Comparison of ENCODE assay signal across 12 cellular contexts in the genomic region with DNA sequence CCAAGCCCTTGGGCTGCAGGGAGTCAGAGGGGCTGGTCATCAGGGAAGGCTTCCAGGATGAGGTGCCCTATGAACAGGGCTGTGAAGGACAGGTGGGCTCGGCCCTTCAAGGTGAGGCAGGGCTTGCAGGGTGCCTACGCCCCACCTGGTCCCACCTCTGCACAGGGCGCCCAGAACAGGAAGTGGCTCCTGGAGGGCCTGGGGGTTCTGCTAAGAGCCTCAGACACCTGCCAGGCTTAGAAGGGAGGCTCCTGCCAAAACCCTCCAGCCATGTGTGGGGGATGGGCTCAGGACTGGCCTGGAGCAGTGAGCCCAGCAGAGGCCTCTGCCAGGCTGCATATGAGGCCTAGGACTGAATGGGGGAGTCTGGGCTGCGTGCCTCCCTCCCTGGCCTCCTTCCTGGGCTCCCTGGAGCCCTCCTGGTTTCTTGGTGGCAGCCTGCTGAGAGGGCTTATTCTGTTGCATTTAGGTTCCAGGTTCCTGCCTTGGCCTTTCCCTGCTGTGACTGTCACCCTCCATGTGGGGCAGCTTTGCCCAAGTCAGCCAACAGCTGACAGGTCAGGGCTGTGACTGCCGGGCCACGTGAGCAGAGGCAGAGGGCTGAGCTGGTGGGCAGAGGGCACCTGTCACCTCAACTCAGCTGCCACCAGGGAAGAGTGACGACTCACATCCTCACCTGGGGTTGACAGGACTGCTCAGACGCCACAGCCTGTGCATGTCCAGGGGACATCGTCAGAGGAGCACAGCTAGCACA. TPM values are rescaled to one million over a fixed set of nuclear protein-coding genes. Genes with fewer than 3 reads are reported as not detected.
DNase-seq lines count a peak whose midpoint lies in the region; ATAC-seq, FAIRE-seq and TF ChIP-seq lines count a peak whose summit lies in the region.
"Had no signal": no experiment of that assay in that cellular context is flagged by ENCODE, and none has a peak within 500 bp of the region (broad histone marks: within the 10 kb centered on the region; RNA-seq: fewer than 3 reads in every experiment).

No MANE protein-coding gene starts in this region.

- FAIRE-seq in D721Med (lab: Jason Lieb, UNC) = no peak

- peak overlapping the region; percentile 41 for H3K4me2 ChIP-seq in DOHH2 (ENCODE audit: low read length)

- H3K36me3 ChIP-seq in CD4-positive, CD25-positive, alpha-beta regulatory T cell (ENCODE audit: control insufficient read depth, insufficient read depth, low read length) = no peaks in the 10 kb centered on the region
- no peaks in the 10 kb centered on the region for H3K36me3 ChIP-seq in DOHH2 (ENCODE audit: control insufficient read depth, low read length)

- DNase-seq in CD4-positive, CD25-positive, alpha-beta regulatory T cell = peak in 1 of 3 donors; percentile 43
- DNase-seq in activated T-cell treated with anti-CD3 and anti-CD28 coated beads, Interleukin-2, amount 50 U/mL, for 24 hours = no peak
- DNase-seq in memory B cell (ENCODE audit: low spot score in 2 of 2) = no peak
- no peak for DNase-seq in pons (ENCODE audit: low spot score)
- no peak for DNase-seq in GM10266 (ENCODE audit: extremely low spot score)
- no peak for DNase-seq in D721Med (ENCODE audit: insufficient read length, low spot score)
- DNase-seq: foreskin melanocyte, NCI-H2171 had no signal

- H3K9me3 Mint-ChIP-seq in CD4-positive, CD25-positive, alpha-beta regulatory T cell = peaks cover 0 to 2% (median 0%) of the 10 kb centered on the region in 7 donors
- no peaks in the 10 kb centered on the region for H3K9me3 Mint-ChIP-seq in activated T-cell treated with anti-CD3 and anti-CD28 coated beads, Interleukin-2, amount 50 U/mL, for 24 hours
- no peaks in the 10 kb centered on the region for H3K9me3 Mint-ChIP-seq in memory B cell

- H3K27me3 Mint-ChIP-seq in CD4-positive, CD25-positive, alpha-beta regulatory T cell = no peaks in the 10 kb centered on the region
- H3K27me3 Mint-ChIP-seq in activated T-cell treated with anti-CD3 and anti-CD28 coated beads, Interleukin-2, amount 50 U/mL, for 24 hours = no peaks in the 10 kb centered on the region
- no peaks in the 10 kb centered on the region for H3K27me3 Mint-ChIP-seq in memory B cell

- peak overlapping the region; percentile 49 for H3K27ac ChIP-seq in CD4-positive, CD25-positive, alpha-beta regulatory T cell (ENCODE audit: insufficient read depth, low read length, poor library complexity, severe bottlenecking)
- no peak overlapping the region for H3K27ac ChIP-seq in DOHH2 (ENCODE audit: low read depth, low read length)

- H3K4me3 ChIP-seq in CD4-positive, CD25-positive, alpha-beta regulatory T cell (ENCODE audit: low read depth, low read length) = no peak overlapping the region
- H3K4me3 ChIP-seq in DOHH2 (ENCODE audit: low read length) = no peak overlapping the region

- H3K4me1 Mint-ChIP-seq in CD4-positive, CD25-positive, alpha-beta regulatory T cell = peaks cover 5 to 21% (median 10%) of the 10 kb centered on the region in 4 donors
- H3K4me1 Mint-ChIP-seq in activated T-cell treated with anti-CD3 and anti-CD28 coated beads, Interleukin-2, amount 50 U/mL, for 24 hours (ENCODE audit: low read depth) = no peaks in the 10 kb centered on the region
- H3K4me1 Mint-ChIP-seq in memory B cell = peaks cover 5% of the 10 kb centered on the region

- no peak for TF ChIP-seq CTCF in DOHH2 (IDR thresholded peaks at IDR 0.05; ENCODE audit: low read depth, low read length, poor library complexity, severe bottlenecking)
- TF ChIP-seq CTCF in GM10266 (IDR thresholded peaks at IDR 0.05; ENCODE audit: control insufficient read depth, insufficient read depth, low read depth, missing control alignments) = no peak
- no peak for TF ChIP-seq CTCF in D721Med (IDR thresholded peaks at IDR 0.05; ENCODE audit: insufficient read depth, missing control alignments)

- no peaks in the 10 kb centered on the region for H3K79me2 ChIP-seq in DOHH2 (ENCODE audit: control insufficient read depth, low read length)

- peak; percentile 1 to 38 for ATAC-seq in CD4-positive, CD25-positive, alpha-beta regulatory T cell (ENCODE audit: low read depth in 2 of 2)
- ATAC-seq in memory B cell (ENCODE audit: low read depth) (peak; percentile 48), HG03520 (IDR thresholded peaks at IDR 0.05; ENCODE audit: unreplicated experiment) (no peak)

- no peaks in the 10 kb centered on the region for H4K20me1 ChIP-seq in DOHH2 (ENCODE audit: control insufficient read depth, insufficient read depth, low read depth, low read length)

- no peaks in the 10 kb centered on the region for H3K36me3 Mint-ChIP-seq in CD4-positive, CD25-positive, alpha-beta regulatory T cell
- H3K36me3 Mint-ChIP-seq in activated T-cell treated with anti-CD3 and anti-CD28 coated beads, Interleukin-2, amount 50 U/mL, for 24 hours (ENCODE audit: low read depth) = no peaks in the 10 kb centered on the region
- no peaks in the 10 kb centered on the region for H3K36me3 Mint-ChIP-seq in memory B cell

- H3K4me3 Mint-ChIP-seq in CD4-positive, CD25-positive, alpha-beta regulatory T cell = peak overlapping the region in 2 of 4 donors; percentile 17 to 61
- H3K4me3 Mint-ChIP-seq in activated T-cell treated with anti-CD3 and anti-CD28 coated beads, Interleukin-2, amount 50 U/mL, for 24 hours = no peak overlapping the region
- H3K4me3 Mint-ChIP-seq in memory B cell = no peak overlapping the region

- no peaks in the 10 kb centered on the region for H3F3A ChIP-seq in DOHH2 (ENCODE audit: control insufficient read depth, insufficient read depth)

- H3K4me1 ChIP-seq in CD4-positive, CD25-positive, alpha-beta regulatory T cell (ENCODE audit: control insufficient read depth, insufficient read depth, low read length, poor library complexity, severe bottlenecking) = peaks cover 59% of the 10 kb centered on the region
- H3K4me1 ChIP-seq in DOHH2 (ENCODE audit: control insufficient read depth, low read length) = peaks cover 23% of the 10 kb centered on the region

- no peaks in the 10 kb centered on the region for H3K9me2 ChIP-seq in DOHH2 (replicated peaks; ENCODE audit: control insufficient read depth, low read length)

- no peaks in the 10 kb centered on the region for H3K27me3 ChIP-seq in CD4-positive, CD25-positive, alpha-beta regulatory T cell (ENCODE audit: control insufficient read depth, insufficient read depth, low read length)
- H3K27me3 ChIP-seq in DOHH2 (ENCODE audit: control insufficient read depth, low read length) = no peaks in the 10 kb centered on the region

- no peaks in the 10 kb centered on the region for H3K9me3 ChIP-seq in CD4-positive, CD25-positive, alpha-beta regulatory T cell (ENCODE audit: control insufficient read depth in 2 of 2, low read length in 2 of 2)
- no peaks in the 10 kb centered on the region for H3K9me3 ChIP-seq in DOHH2 (ENCODE audit: control insufficient read depth, insufficient read depth, low read length)

- peak overlapping the region; percentile 61 to 86 (median 86) for H3K27ac Mint-ChIP-seq in CD4-positive, CD25-positive, alpha-beta regulatory T cell
- peak overlapping the region; percentile 63 for H3K27ac Mint-ChIP-seq in activated T-cell treated with anti-CD3 and anti-CD28 coated beads, Interleukin-2, amount 50 U/mL, for 24 hours
- no peak overlapping the region for H3K27ac Mint-ChIP-seq in memory B cell

RNA-seq across cellular contexts. Expression of a gene that starts 45.2 kb away (rescaled TPM):
- total RNA-seq in CD4-positive, CD25-positive, alpha-beta regulatory T cell = not detected
- not detected for polyA plus RNA-seq in CD4-positive, CD25-positive, alpha-beta regulatory T cell
- total RNA-seq: sciatic nerve, temporal lobe had no signal
